In genomic region chr2:218034497-218035213, GRCh38 we compare ENCODE assay signal across 8 cellular contexts.
DNase-seq lines count a peak whose midpoint lies in the region; ATAC-seq and TF ChIP-seq lines count a peak whose summit lies in the region.

No MANE protein-coding gene starts in this region.

- DNase-seq in AG08396 (ENCODE audit: low spot score), result peak; percentile 68
- DNase-seq in NCI-H2227 (lab: John Stamatoyannopoulos, UW; ENCODE audit: unreplicated experiment), result peak; percentile 83
- peak in 3 of 4 experiments; percentile 39 to 45 (median 41) for DNase-seq in activated CD4-positive, CD25-positive, alpha-beta regulatory T cell (lab: John Stamatoyannopoulos, UW)
- DNase-seq in cardiac fibroblast (ENCODE audit: low read depth in 2 of 2), result peak; percentile 70 to 71
- DNase-seq in iris pigment epithelial cell (ENCODE audit: low read depth), result peak; percentile 55
- peak; percentile 39 to 54 (median 53) for DNase-seq in stimulated activated CD4-positive, alpha-beta T cell treated with anti-CD3 and anti-CD28 coated beads, Interleukin-12 subunit alpha, Interleukin-12 subunit beta, amount 100 ng/mL, for 48 hours (ENCODE audit: low read depth in 2 of 3, low spot score in 1 of 3)

- ATAC-seq in GM19023 (IDR thresholded peaks at IDR 0.05; ENCODE audit: unreplicated experiment), result peak; percentile 79
- peak; percentile 90 for ATAC-seq in HG03135 (IDR thresholded peaks at IDR 0.05; ENCODE audit: unreplicated experiment)

- peak; percentile 70 for TF ChIP-seq CTCF in cardiac fibroblast (IDR thresholded peaks at IDR 0.05; ENCODE audit: low read depth, low read length)

- peak overlapping the region in 1 of 2 donors; percentile 39 for H3K4me3 ChIP-seq in cardiac fibroblast (replicated peaks in 1 of 2; ENCODE audit: low read depth in 2 of 2, low read length in 2 of 2)
